31 cellular contexts compared by ENCODE assay signal in genomic region chr4:120973207-120973606, GRCh38. TPM values are rescaled to one million over a fixed set of nuclear protein-coding genes. Genes with fewer than 3 reads are reported as not detected.
"Had no signal": no experiment of that assay in that cellular context is flagged by ENCODE, and none has a peak within 500 bp of the region (broad histone marks: within the 10 kb centered on the region; RNA-seq: fewer than 3 reads in every experiment).

No MANE protein-coding gene starts in this region.

- H3K27me3 Mint-ChIP-seq: activated B cell treated with CpG ODN at 0.5 μM for 24 hours; activated CD4-positive, alpha-beta T cell treated with anti-CD3 and anti-CD28 coated beads, Interleukin-2, amount 10 ng/mL, durations not matched to agents 7 days and 5 days; activated CD8-positive, alpha-beta T cell treated with anti-CD3 and anti-CD28 coated beads for 36 hours; activated naive CD4-positive, alpha-beta T cell treated with anti-CD3 and anti-CD28 coated beads, Interleukin-2, amount 10 ng/mL, durations not matched to agents 7 days and 5 days; activated naive CD8-positive, alpha-beta T cell treated with anti-CD3 and anti-CD28 coated beads, Interleukin-2, amount 10 ng/mL, durations not matched to agents 7 days and 5 days had no signal

- H3K9me3 Mint-ChIP-seq: activated B cell treated with CpG ODN at 0.5 μM for 24 hours; activated CD4-positive, alpha-beta memory T cell treated with anti-CD3 and anti-CD28 coated beads for 36 hours; activated CD4-positive, alpha-beta T cell treated with anti-CD3 and anti-CD28 coated beads, Interleukin-2, amount 10 ng/mL, durations not matched to agents 7 days and 5 days; activated CD8-positive, alpha-beta T cell treated with anti-CD3 and anti-CD28 coated beads for 36 hours; activated naive CD4-positive, alpha-beta T cell treated with anti-CD3 and anti-CD28 coated beads, Interleukin-2, amount 10 ng/mL, durations not matched to agents 7 days and 5 days; activated naive CD4-positive, alpha-beta T cell treated with anti-CD3 and anti-CD28 coated beads, Interleukin-2, amount 50 U/mL, for 24 hours; activated naive CD8-positive, alpha-beta T cell treated with anti-CD3 and anti-CD28 coated beads, Interleukin-2, amount 10 ng/mL, durations not matched to agents 7 days and 5 days; activated T-cell treated with anti-CD3 and anti-CD28 coated beads, Interleukin-2, amount 50 U/mL, for 72 hours; activated T-helper 1 cell treated with anti-CD3 and anti-CD28 coated beads, Interleukin-12 subunit alpha, Interleukin-12 subunit beta, Interleukin-2, Interleukin-4 antibody, amounts not matched to agents 30 ng/mL and 10 ng/mL and 1 ng/mL, durations not matched to agents 14 hours and 24 hours and 36 hours; activated T-helper 17 cell treated with anti-CD3 and anti-CD28 coated beads, Interleukin-2, amount 50 U/mL, for 72 hours; T-helper 1 cell treated with Interleukin-12 subunit alpha and Interleukin-12 subunit beta and Interleukin-4 antibody, amounts not matched to agents 30 μg/mL and 1 μg/mL, for 36 hours; T-helper 2 cell treated with Interferon-gamma antibody and Interleukin-4, amounts not matched to agents 5 μg/mL and 100 μg/mL, for 36 hours had no signal

- H3K4me3 Mint-ChIP-seq: activated B cell treated with CpG ODN at 0.5 μM for 24 hours; activated CD4-positive, alpha-beta memory T cell treated with anti-CD3 and anti-CD28 coated beads for 36 hours; activated CD4-positive, alpha-beta T cell treated with anti-CD3 and anti-CD28 coated beads, Interleukin-2, amount 10 ng/mL, durations not matched to agents 7 days and 5 days; activated CD8-positive, alpha-beta T cell treated with anti-CD3 and anti-CD28 coated beads for 36 hours; activated naive CD4-positive, alpha-beta T cell treated with anti-CD3 and anti-CD28 coated beads, Interleukin-2, amount 10 ng/mL, durations not matched to agents 7 days and 5 days; activated naive CD4-positive, alpha-beta T cell treated with anti-CD3 and anti-CD28 coated beads, Interleukin-2, amount 50 U/mL, for 24 hours; activated naive CD8-positive, alpha-beta T cell treated with anti-CD3 and anti-CD28 coated beads, Interleukin-2, amount 10 ng/mL, durations not matched to agents 7 days and 5 days; activated T-cell treated with anti-CD3 and anti-CD28 coated beads, Interleukin-2, amount 50 U/mL, for 4 hours; activated T-cell treated with anti-CD3 and anti-CD28 coated beads, Interleukin-2, amount 50 U/mL, for 72 hours; activated T-helper 1 cell treated with anti-CD3 and anti-CD28 coated beads, Interleukin-12 subunit alpha, Interleukin-12 subunit beta, Interleukin-2, Interleukin-4 antibody, amounts not matched to agents 30 ng/mL and 10 ng/mL and 1 ng/mL, durations not matched to agents 14 hours and 24 hours and 36 hours; activated T-helper 17 cell treated with anti-CD3 and anti-CD28 coated beads, Interleukin-2, amount 50 U/mL, for 72 hours; T-helper 1 cell treated with Interleukin-12 subunit alpha and Interleukin-12 subunit beta and Interleukin-4 antibody, amounts not matched to agents 30 μg/mL and 1 μg/mL, for 36 hours; T-helper 2 cell treated with Interferon-gamma antibody and Interleukin-4, amounts not matched to agents 5 μg/mL and 100 μg/mL, for 36 hours had no signal

- H3K4me1 Mint-ChIP-seq: activated B cell treated with CpG ODN at 0.5 μM for 24 hours; activated CD4-positive, alpha-beta T cell treated with anti-CD3 and anti-CD28 coated beads, Interleukin-2, amount 10 ng/mL, durations not matched to agents 7 days and 5 days; activated naive CD4-positive, alpha-beta T cell treated with anti-CD3 and anti-CD28 coated beads, Interleukin-2, amount 10 ng/mL, durations not matched to agents 7 days and 5 days; activated naive CD4-positive, alpha-beta T cell treated with anti-CD3 and anti-CD28 coated beads, Interleukin-2, amount 50 U/mL, for 24 hours; activated T-helper 17 cell treated with anti-CD3 and anti-CD28 coated beads, Interleukin-2, amount 50 U/mL, for 72 hours had no signal

- H3K36me3 Mint-ChIP-seq: activated CD4-positive, alpha-beta memory T cell treated with anti-CD3 and anti-CD28 coated beads for 36 hours; activated naive CD4-positive, alpha-beta T cell treated with anti-CD3 and anti-CD28 coated beads, Interleukin-2, amount 10 ng/mL, durations not matched to agents 7 days and 5 days; activated naive CD4-positive, alpha-beta T cell treated with anti-CD3 and anti-CD28 coated beads, Interleukin-2, amount 50 U/mL, for 24 hours; activated naive CD8-positive, alpha-beta T cell treated with anti-CD3 and anti-CD28 coated beads, Interleukin-2, amount 10 ng/mL, durations not matched to agents 7 days and 5 days had no signal

- ATAC-seq: activated CD8-positive, alpha-beta T cell treated with anti-CD3 and anti-CD28 coated beads for 36 hours; activated T-cell treated with anti-CD3 and anti-CD28 coated beads, Interleukin-2, amount 50 U/mL, for 4 hours; activated T-helper 17 cell treated with anti-CD3 and anti-CD28 coated beads, Interleukin-2, amount 50 U/mL, for 72 hours; body of pancreas had no signal

- H3K27ac Mint-ChIP-seq: activated B cell treated with CpG ODN at 0.5 μM for 24 hours; activated CD4-positive, alpha-beta memory T cell treated with anti-CD3 and anti-CD28 coated beads for 36 hours; activated CD4-positive, alpha-beta T cell treated with anti-CD3 and anti-CD28 coated beads, Interleukin-2, amount 10 ng/mL, durations not matched to agents 7 days and 5 days; activated CD8-positive, alpha-beta T cell treated with anti-CD3 and anti-CD28 coated beads for 36 hours; activated naive CD4-positive, alpha-beta T cell treated with anti-CD3 and anti-CD28 coated beads, Interleukin-2, amount 10 ng/mL, durations not matched to agents 7 days and 5 days; activated naive CD4-positive, alpha-beta T cell treated with anti-CD3 and anti-CD28 coated beads, Interleukin-2, amount 50 U/mL, for 24 hours; activated naive CD8-positive, alpha-beta T cell treated with anti-CD3 and anti-CD28 coated beads, Interleukin-2, amount 10 ng/mL, durations not matched to agents 7 days and 5 days; activated T-cell treated with anti-CD3 and anti-CD28 coated beads, Interleukin-2, amount 50 U/mL, for 72 hours; activated T-helper 1 cell treated with anti-CD3 and anti-CD28 coated beads, Interleukin-12 subunit alpha, Interleukin-12 subunit beta, Interleukin-2, Interleukin-4 antibody, amounts not matched to agents 30 ng/mL and 10 ng/mL and 1 ng/mL, durations not matched to agents 14 hours and 24 hours and 36 hours; activated T-helper 17 cell treated with anti-CD3 and anti-CD28 coated beads, Interleukin-2, amount 50 U/mL, for 72 hours; T-helper 1 cell treated with Interleukin-12 subunit alpha and Interleukin-12 subunit beta and Interleukin-4 antibody, amounts not matched to agents 30 μg/mL and 1 μg/mL, for 36 hours; T-helper 2 cell treated with Interferon-gamma antibody and Interleukin-4, amounts not matched to agents 5 μg/mL and 100 μg/mL, for 36 hours had no signal

- DNase-seq: activated B cell treated with CpG ODN at 0.5 μM for 24 hours; activated CD4-positive, alpha-beta memory T cell treated with anti-CD3 and anti-CD28 coated beads for 36 hours; activated CD4-positive, alpha-beta T cell treated with anti-CD3 and anti-CD28 coated beads for 48 hours; activated CD4-positive, alpha-beta T cell treated with anti-CD3 and anti-CD28 coated beads, Interleukin-2, amount 10 ng/mL, durations not matched to agents 7 days and 5 days; activated CD4-positive, CD25-positive, alpha-beta regulatory T cell treated with anti-CD3 and anti-CD28 coated beads, Interleukin-2, amount 50 U/mL, for 72 hours; activated CD8-positive, alpha-beta memory T cell treated with anti-CD3 and anti-CD28 coated beads, Interleukin-2, amount 50 U/mL, for 4 hours; activated CD8-positive, alpha-beta T cell treated with anti-CD3 and anti-CD28 coated beads for 36 hours; activated effector memory CD4-positive, alpha-beta T cell treated with anti-CD3 and anti-CD28 coated beads, Interleukin-2, amount 50 U/mL, for 16 hours; activated gamma-delta T cell treated with Interleukin-2 at 50 U/mL for 16 hours; activated naive CD4-positive, alpha-beta T cell; activated naive CD4-positive, alpha-beta T cell treated with anti-CD3 and anti-CD28 coated beads, Interleukin-2, amount 10 ng/mL, durations not matched to agents 7 days and 5 days; activated naive CD8-positive, alpha-beta T cell treated with anti-CD3 and anti-CD28 coated beads, Interleukin-2, amount 10 ng/mL, durations not matched to agents 7 days and 5 days; activated T-cell treated with anti-CD3 and anti-CD28 coated beads for 4 hours; activated T-cell treated with anti-CD3 and anti-CD28 coated beads, Interleukin-2, amount 50 U/mL, for 1 hour; activated T-cell treated with anti-CD3 and anti-CD28 coated beads, Interleukin-2, amount 50 U/mL, for 4 hours; activated T-cell treated with anti-CD3 and anti-CD28 coated beads, Interleukin-2, amount 50 U/mL, for 72 hours; adrenal gland; amniotic stem cell; aorta; body of pancreas; brain microvascular endothelial cell; central memory CD4-positive, alpha-beta T cell; SW 1271; T-helper 1 cell; T-helper 2 cell; T-helper 9 cell had no signal

RNA-seq across cellular contexts. Expression of gene PRDM5, which starts 50.7 kb away (rescaled TPM):
- total RNA-seq: activated B cell treated with CpG ODN at 0.5 μM for 24 hours; activated CD4-positive, alpha-beta T cell treated with anti-CD3 and anti-CD28 coated beads, Interleukin-2, amount 10 ng/mL, durations not matched to agents 7 days and 5 days; activated T-helper 1 cell treated with anti-CD3 and anti-CD28 coated beads, Interleukin-12 subunit alpha, Interleukin-12 subunit beta, Interleukin-2, Interleukin-4 antibody, amounts not matched to agents 30 ng/mL and 10 ng/mL and 1 ng/mL, durations not matched to agents 14 hours and 24 hours and 36 hours had no signal
